Comparison of ENCODE assay signal across 31 cellular contexts in genomic region chr20:50050214-50050613, GRCh38.
"Had no signal": no experiment of that assay in that cellular context is flagged by ENCODE, and none has a peak within 500 bp of the region (broad histone marks: within the 10 kb centered on the region; RNA-seq: fewer than 3 reads in every experiment).

No MANE protein-coding gene starts in this region.

- H3K27ac ChIP-seq: KMS-11, SK-N-MC had no signal

- ATAC-seq: activated T-cell treated with anti-CD3 and anti-CD28 coated beads, Interleukin-2, amount 50 U/mL, for 72 hours; Panc1; Right ventricle myocardium inferior; T-cell had no signal

- H3K9ac ChIP-seq: KMS-11 had no signal

- H3K4me3 ChIP-seq: SK-N-MC had no signal

- H3K4me3 Mint-ChIP-seq: activated B cell treated with CpG ODN at 0.5 μM for 24 hours; activated CD4-positive, alpha-beta memory T cell treated with anti-CD3 and anti-CD28 coated beads for 36 hours; activated CD4-positive, alpha-beta T cell treated with anti-CD3 and anti-CD28 coated beads, Interleukin-2, amount 10 ng/mL, durations not matched to agents 24 days and 14 days; activated naive CD4-positive, alpha-beta T cell treated with anti-CD3 and anti-CD28 coated beads, Interleukin-2, amount 10 ng/mL, durations not matched to agents 7 days and 5 days; activated naive CD8-positive, alpha-beta T cell treated with anti-CD3 and anti-CD28 coated beads for 36 hours; activated T-cell treated with anti-CD3 and anti-CD28 coated beads, Interleukin-2, amount 50 U/mL, for 72 hours; T-cell had no signal

- H3K36me3 Mint-ChIP-seq: activated CD4-positive, alpha-beta memory T cell treated with anti-CD3 and anti-CD28 coated beads for 36 hours; activated naive CD4-positive, alpha-beta T cell treated with anti-CD3 and anti-CD28 coated beads, Interleukin-2, amount 10 ng/mL, durations not matched to agents 7 days and 5 days; activated naive CD8-positive, alpha-beta T cell treated with anti-CD3 and anti-CD28 coated beads for 36 hours; T-cell had no signal

- H3K27ac Mint-ChIP-seq: activated B cell treated with CpG ODN at 0.5 μM for 24 hours; activated CD4-positive, alpha-beta memory T cell treated with anti-CD3 and anti-CD28 coated beads for 36 hours; activated CD4-positive, alpha-beta T cell treated with anti-CD3 and anti-CD28 coated beads, Interleukin-2, amount 10 ng/mL, durations not matched to agents 24 days and 14 days; activated naive CD4-positive, alpha-beta T cell treated with anti-CD3 and anti-CD28 coated beads, Interleukin-2, amount 10 ng/mL, durations not matched to agents 7 days and 5 days; activated naive CD8-positive, alpha-beta T cell treated with anti-CD3 and anti-CD28 coated beads for 36 hours; activated T-cell treated with anti-CD3 and anti-CD28 coated beads, Interleukin-2, amount 50 U/mL, for 72 hours; activated T-helper 2 cell treated with anti-CD3 and anti-CD28 coated beads, Interferon-gamma antibody, Interleukin-2, Interleukin-4, amounts not matched to agents 10 μg/mL and 5 μg/mL and 100 μg/mL, durations not matched to agents 14 hours and 24 hours and 36 hours; T-cell had no signal

- H3K9me3 Mint-ChIP-seq: activated naive CD4-positive, alpha-beta T cell treated with anti-CD3 and anti-CD28 coated beads, Interleukin-2, amount 10 ng/mL, durations not matched to agents 7 days and 5 days; activated naive CD8-positive, alpha-beta T cell treated with anti-CD3 and anti-CD28 coated beads for 36 hours; activated T-cell treated with anti-CD3 and anti-CD28 coated beads, Interleukin-2, amount 50 U/mL, for 72 hours; activated T-helper 2 cell treated with anti-CD3 and anti-CD28 coated beads, Interferon-gamma antibody, Interleukin-2, Interleukin-4, amounts not matched to agents 10 μg/mL and 5 μg/mL and 100 μg/mL, durations not matched to agents 14 hours and 24 hours and 36 hours; T-cell had no signal

- DNase-seq: activated B cell treated with CpG ODN at 0.5 μM for 24 hours; activated CD4-positive, alpha-beta memory T cell treated with anti-CD3 and anti-CD28 coated beads for 36 hours; activated CD4-positive, alpha-beta T cell treated with anti-CD3 and anti-CD28 coated beads for 1 hour; activated CD4-positive, alpha-beta T cell treated with anti-CD3 and anti-CD28 coated beads, Interleukin-2, amount 10 ng/mL, durations not matched to agents 24 days and 14 days; activated CD8-positive, alpha-beta memory T cell treated with anti-CD3 and anti-CD28 coated beads for 24 hours; activated gamma-delta T cell treated with Interleukin-2 at 50 U/mL for 16 hours; activated naive CD4-positive, alpha-beta T cell treated with anti-CD3 and anti-CD28 coated beads, Interleukin-2, amount 10 ng/mL, durations not matched to agents 7 days and 5 days; activated naive CD8-positive, alpha-beta T cell treated with anti-CD3 and anti-CD28 coated beads for 36 hours; activated T-cell treated with anti-CD3 and anti-CD28 coated beads for 4 hours; activated T-cell treated with anti-CD3 and anti-CD28 coated beads, Interleukin-2, amount 50 U/mL, for 72 hours; anterior cingulate cortex; caudate nucleus; NCI-H1092; NCI-H1417; NCI-H1930; NCI-H2171; NCI-H345; NCI-H510A treated with DMSO at 0.1 percent for 48 hours; NCI-H69; NK-92 treated with Interleukin-12 subunit alpha and Interleukin-12 subunit beta, amount 100 ng/mL, for 24 hours; OCI-M1; RPMI8226; T-cell; T-helper 2 cell; T1000 had no signal

- FAIRE-seq: TTC549 had no signal

- H3K27me3 Mint-ChIP-seq: activated B cell treated with CpG ODN at 0.5 μM for 24 hours had no signal
